Comparison of ENCODE assay signal across 8 cellular contexts in the genomic region with DNA sequence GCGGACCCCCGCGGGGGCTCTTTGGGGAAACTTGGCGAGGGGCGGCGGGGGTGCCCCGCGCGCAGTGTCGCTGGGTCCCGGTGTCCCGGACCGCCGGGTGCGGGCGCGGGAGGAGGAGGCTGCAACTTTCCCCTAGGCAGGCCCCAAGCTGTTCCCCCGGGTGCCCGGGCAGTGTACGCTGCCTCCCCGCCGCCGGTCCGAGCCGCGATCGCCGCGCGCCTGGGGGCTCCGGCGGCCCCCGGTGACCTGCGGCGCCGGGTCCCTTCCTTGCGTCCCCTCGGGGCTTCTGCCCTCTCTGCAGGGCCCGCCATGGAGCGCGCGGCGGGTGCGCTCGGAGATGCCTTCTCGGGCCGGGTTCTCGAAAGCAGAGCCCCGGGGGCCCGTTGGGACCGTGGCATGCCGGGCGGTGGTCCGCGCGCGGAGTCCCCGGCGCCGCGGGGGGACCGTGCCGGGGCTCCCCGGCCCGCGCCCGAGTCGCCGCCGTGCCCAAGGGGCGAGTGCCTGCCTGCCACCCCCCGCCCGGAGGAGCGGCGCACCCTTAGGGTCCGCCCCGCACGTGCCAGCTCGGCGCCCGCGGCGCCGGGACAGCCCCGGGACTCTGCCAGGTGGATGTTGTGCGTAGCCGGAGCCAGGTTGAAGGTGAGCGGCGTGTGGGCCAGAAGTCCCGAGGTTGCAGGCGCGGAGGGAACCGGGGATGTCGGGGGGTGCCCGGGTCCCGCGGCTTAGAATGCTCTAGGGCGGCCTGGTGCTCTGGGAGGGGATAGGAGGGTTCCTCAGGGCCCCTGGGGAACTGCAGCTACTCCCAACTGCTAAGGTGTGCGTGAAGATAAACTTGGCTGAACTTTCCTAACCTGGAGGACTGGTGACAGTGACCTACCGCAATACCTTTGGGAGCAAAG. TPM values are rescaled to one million over a fixed set of nuclear protein-coding genes. Genes with fewer than 3 reads are reported as not detected.
DNase-seq lines count a peak whose midpoint lies in the region; ATAC-seq and TF ChIP-seq lines count a peak whose summit lies in the region.

A gene with protein sequence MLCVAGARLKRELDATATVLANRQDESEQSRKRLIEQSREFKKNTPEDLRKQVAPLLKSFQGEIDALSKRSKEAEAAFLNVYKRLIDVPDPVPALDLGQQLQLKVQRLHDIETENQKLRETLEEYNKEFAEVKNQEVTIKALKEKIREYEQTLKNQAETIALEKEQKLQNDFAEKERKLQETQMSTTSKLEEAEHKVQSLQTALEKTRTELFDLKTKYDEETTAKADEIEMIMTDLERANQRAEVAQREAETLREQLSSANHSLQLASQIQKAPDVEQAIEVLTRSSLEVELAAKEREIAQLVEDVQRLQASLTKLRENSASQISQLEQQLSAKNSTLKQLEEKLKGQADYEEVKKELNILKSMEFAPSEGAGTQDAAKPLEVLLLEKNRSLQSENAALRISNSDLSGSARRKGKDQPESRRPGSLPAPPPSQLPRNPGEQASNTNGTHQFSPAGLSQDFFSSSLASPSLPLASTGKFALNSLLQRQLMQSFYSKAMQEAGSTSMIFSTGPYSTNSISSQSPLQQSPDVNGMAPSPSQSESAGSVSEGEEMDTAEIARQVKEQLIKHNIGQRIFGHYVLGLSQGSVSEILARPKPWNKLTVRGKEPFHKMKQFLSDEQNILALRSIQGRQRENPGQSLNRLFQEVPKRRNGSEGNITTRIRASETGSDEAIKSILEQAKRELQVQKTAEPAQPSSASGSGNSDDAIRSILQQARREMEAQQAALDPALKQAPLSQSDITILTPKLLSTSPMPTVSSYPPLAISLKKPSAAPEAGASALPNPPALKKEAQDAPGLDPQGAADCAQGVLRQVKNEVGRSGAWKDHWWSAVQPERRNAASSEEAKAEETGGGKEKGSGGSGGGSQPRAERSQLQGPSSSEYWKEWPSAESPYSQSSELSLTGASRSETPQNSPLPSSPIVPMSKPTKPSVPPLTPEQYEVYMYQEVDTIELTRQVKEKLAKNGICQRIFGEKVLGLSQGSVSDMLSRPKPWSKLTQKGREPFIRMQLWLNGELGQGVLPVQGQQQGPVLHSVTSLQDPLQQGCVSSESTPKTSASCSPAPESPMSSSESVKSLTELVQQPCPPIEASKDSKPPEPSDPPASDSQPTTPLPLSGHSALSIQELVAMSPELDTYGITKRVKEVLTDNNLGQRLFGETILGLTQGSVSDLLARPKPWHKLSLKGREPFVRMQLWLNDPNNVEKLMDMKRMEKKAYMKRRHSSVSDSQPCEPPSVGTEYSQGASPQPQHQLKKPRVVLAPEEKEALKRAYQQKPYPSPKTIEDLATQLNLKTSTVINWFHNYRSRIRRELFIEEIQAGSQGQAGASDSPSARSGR (N-terminal part only) (plus strand): TSS at position 596 of the 899 bp plus-strand sequence. CDS start 14 bp downstream, at position 610.

- peaks cover 15% of the 10 kb centered on the region for H3K4me1 ChIP-seq in foreskin keratinocyte

- TF ChIP-seq CTCF in GM12865 (IDR thresholded peaks at IDR 0.05; ENCODE audit: insufficient read depth, low read depth, low read length, missing control alignments) (no peak), foreskin keratinocyte (conservative IDR thresholded peaks at IDR 0.05) (no peak)

- peak within 1 kb of the TSS; percentile 13 for H3K27ac ChIP-seq in foreskin keratinocyte

- no peaks in the 10 kb centered on the region for H3K36me3 Mint-ChIP-seq in activated T-cell treated with anti-CD3 and anti-CD28 coated beads, Interleukin-2, amount 50 U/mL, for 4 hours (ENCODE audit: insufficient read depth)

- H3K9me3 Mint-ChIP-seq in activated T-cell treated with anti-CD3 and anti-CD28 coated beads, Interleukin-2, amount 50 U/mL, for 4 hours: no peaks in the 10 kb centered on the region

- DNase-seq in GM12865 (ENCODE audit: low read depth) (peak; percentile 37), M059J (ENCODE audit: low read depth) (peak; percentile 20), foreskin keratinocyte (peak in 1 of 2 donors; percentile 33), occipital lobe (lab: John Stamatoyannopoulos, UW) (no peak), epidermal melanocyte (ENCODE audit: insufficient read length, low spot score) (no peak), OCI-M2 (lab: John Stamatoyannopoulos, UW; ENCODE audit: unreplicated experiment) (no peak)
- peak; percentile 23 for DNase-seq in activated T-cell treated with anti-CD3 and anti-CD28 coated beads, Interleukin-2, amount 50 U/mL, for 4 hours

- no peaks in the 10 kb centered on the region for H3K27me3 Mint-ChIP-seq in activated T-cell treated with anti-CD3 and anti-CD28 coated beads, Interleukin-2, amount 50 U/mL, for 4 hours (ENCODE audit: low read depth)

- H3K4me1 Mint-ChIP-seq in activated T-cell treated with anti-CD3 and anti-CD28 coated beads, Interleukin-2, amount 50 U/mL, for 4 hours (ENCODE audit: low read depth): peaks cover 19% of the 10 kb centered on the region

- no peaks in the 10 kb centered on the region for H3K27me3 ChIP-seq in foreskin keratinocyte

- H3K4me3 ChIP-seq in GM12865 (ENCODE audit: low read depth, low read length): peak within 1 kb of the TSS; percentile 71

- ATAC-seq in activated T-cell treated with anti-CD3 and anti-CD28 coated beads, Interleukin-2, amount 50 U/mL, for 4 hours: peak; percentile 9 to 11
- peak; percentile 26 for ATAC-seq in foreskin keratinocyte
- no peak for ATAC-seq in HG02973 (IDR thresholded peaks at IDR 0.05; ENCODE audit: unreplicated experiment)

- H3K4me3 Mint-ChIP-seq in activated T-cell treated with anti-CD3 and anti-CD28 coated beads, Interleukin-2, amount 50 U/mL, for 4 hours: peak within 1 kb of the TSS; percentile 78

RNA-seq across cellular contexts. Expression of the gene that starts here (rescaled TPM):
- 33.9 and 51.9 TPM in 2 replicates for total RNA-seq in M059J (2014; rRNA removed; shearing (Covaris generic))
- total RNA-seq in activated T-cell treated with anti-CD3 and anti-CD28 coated beads, Interleukin-2, amount 50 U/mL, for 4 hours: 10 to 100 TPM; 18.6 to 21.6 (median 20.7) TPM
- 27.1 and 30.2 TPM in 2 replicates for total RNA-seq in foreskin keratinocyte
- polyA plus RNA-seq in foreskin keratinocyte: 17.5 and 20.7 TPM in 2 replicates
- 23.2 TPM for total RNA-seq in occipital lobe

Comparison
In these comparisons a context has a peak if more than half of its experiments do, and no peak if none do; other contexts are left out.
1. DNase-seq: peak in GM12865 (single experiment), M059J (single experiment) and activated T-cell treated with anti-CD3 and anti-CD28 coated beads, Interleukin-2, amount 50 U/mL, for 4 hours (single experiment); none in occipital lobe (single experiment), epidermal melanocyte (single experiment) and OCI-M2 (single experiment).